Comparison of ENCODE assay signal across 8 cellular contexts in genomic region chr10:32053392-32053791, GRCh38. TPM values are rescaled to one million over a fixed set of nuclear protein-coding genes. Genes with fewer than 3 reads are reported as not detected.
DNase-seq lines count a peak whose midpoint lies in the region; ATAC-seq and TF ChIP-seq lines count a peak whose summit lies in the region.
"Not testable (repeated sequence)": the region's sequence is repeated elsewhere in the genome, so short reads cannot be mapped to it uniquely, and the experiment has no call there.

No MANE protein-coding gene starts in this region.

- not testable (repeated sequence) for H3K9me3 ChIP-seq in AG04450 (ENCODE audit: control insufficient read depth, insufficient read depth, low read length); SU-DHL-6 (ENCODE audit: insufficient read depth, low read length); effector memory CD4-positive, alpha-beta T cell (ENCODE audit: control insufficient read depth, low read length); hepatocyte (ENCODE audit: low read depth)

- H3K27ac ChIP-seq in AG04450 (ENCODE audit: low read depth, low read length); SU-DHL-6 (ENCODE audit: low read depth, low read length); effector memory CD4-positive, alpha-beta T cell (ENCODE audit: insufficient read depth, low read length, poor library complexity, severe bottlenecking): not testable (repeated sequence)
- H3K27ac ChIP-seq in hepatocyte: peak overlapping the region; percentile 99

- 72% methylated on average over 11 of the region's 11 CpGs for WGBS in hepatocyte (ENCODE audit: low lambda C conversion rate, missing lambda C conversion rate)

- peaks cover 67% of the 10 kb centered on the region for H3K4me1 Mint-ChIP-seq in activated naive CD4-positive, alpha-beta T cell treated with anti-CD3 and anti-CD28 coated beads, Interleukin-2, amount 50 U/mL, for 24 hours
- H3K4me1 Mint-ChIP-seq in nephron progenitor cell: peaks cover 76% of the 10 kb centered on the region
- peaks cover 49% of the 10 kb centered on the region for H3K4me1 Mint-ChIP-seq in stimulated activated effector memory CD8-positive, alpha-beta T cell treated with anti-CD3 and anti-CD28 coated beads, Interleukin-12 subunit alpha, Interleukin-12 subunit beta, amount 100 ng/mL, for 72 hours

- not testable (repeated sequence) for H3K9me2 ChIP-seq in SU-DHL-6 (replicated peaks; ENCODE audit: insufficient read depth, low read length); hepatocyte (replicated peaks; ENCODE audit: insufficient read depth)

- POLR2A ChIA-PET in AG04450 (lab: Yijun Ruan, JAX); HEK293T (lab: Yijun Ruan, JAX): not testable (repeated sequence)

- H3K27me3 ChIP-seq in AG04450 (ENCODE audit: control insufficient read depth, insufficient read depth, low read length); SU-DHL-6 (ENCODE audit: low read length); effector memory CD4-positive, alpha-beta T cell (replicated peaks; ENCODE audit: control insufficient read depth, insufficient read depth, low read length, poor library complexity, severe bottlenecking); hepatocyte: not testable (repeated sequence)

- not testable (repeated sequence) for H3K27me3 Mint-ChIP-seq in activated naive CD4-positive, alpha-beta T cell treated with anti-CD3 and anti-CD28 coated beads, Interleukin-2, amount 50 U/mL, for 24 hours; nephron progenitor cell (ENCODE audit: low read depth, poor library complexity)

- H3F3A ChIP-seq in SU-DHL-6 (ENCODE audit: insufficient read depth): not testable (repeated sequence)

- not testable (repeated sequence) for H3K27ac Mint-ChIP-seq in activated naive CD4-positive, alpha-beta T cell treated with anti-CD3 and anti-CD28 coated beads, Interleukin-2, amount 50 U/mL, for 24 hours; nephron progenitor cell
- H3K27ac Mint-ChIP-seq in stimulated activated effector memory CD8-positive, alpha-beta T cell treated with anti-CD3 and anti-CD28 coated beads, Interleukin-12 subunit alpha, Interleukin-12 subunit beta, amount 100 ng/mL, for 72 hours: peak overlapping the region; percentile 96

- H3K4me3 ChIP-seq in AG04450 (ENCODE audit: low read depth, low read length) (peak overlapping the region; percentile 83), SU-DHL-6 (ENCODE audit: insufficient read depth, low read length, poor library complexity, severe bottlenecking) (peak overlapping the region; percentile 92), hepatocyte (peak overlapping the region; percentile 91)
- peak overlapping the region; percentile 88 for H3K4me3 ChIP-seq in effector memory CD4-positive, alpha-beta T cell (ENCODE audit: insufficient read depth, low read depth, low read length, poor library complexity, severe bottlenecking)

- not testable (repeated sequence) for H3K36me3 Mint-ChIP-seq in activated naive CD4-positive, alpha-beta T cell treated with anti-CD3 and anti-CD28 coated beads, Interleukin-2, amount 50 U/mL, for 24 hours
- peaks cover 14% of the 10 kb centered on the region for H3K36me3 Mint-ChIP-seq in nephron progenitor cell (ENCODE audit: low read depth)
- H3K36me3 Mint-ChIP-seq in stimulated activated effector memory CD8-positive, alpha-beta T cell treated with anti-CD3 and anti-CD28 coated beads, Interleukin-12 subunit alpha, Interleukin-12 subunit beta, amount 100 ng/mL, for 72 hours: peaks cover 67% of the 10 kb centered on the region

- H3K4me1 ChIP-seq in effector memory CD4-positive, alpha-beta T cell (ENCODE audit: control insufficient read depth, insufficient read depth, low read length, poor library complexity, severe bottlenecking): peaks cover 36% of the 10 kb centered on the region
- peaks cover 46% of the 10 kb centered on the region for H3K4me1 ChIP-seq in hepatocyte (ENCODE audit: insufficient read depth)

- H3K36me3 ChIP-seq in SU-DHL-6 (ENCODE audit: low read length); effector memory CD4-positive, alpha-beta T cell (ENCODE audit: control insufficient read depth, insufficient read depth, low read length); hepatocyte (replicated peaks; ENCODE audit: insufficient read depth, low read depth): not testable (repeated sequence)

- not testable (repeated sequence) for H3K9me3 Mint-ChIP-seq in activated naive CD4-positive, alpha-beta T cell treated with anti-CD3 and anti-CD28 coated beads, Interleukin-2, amount 50 U/mL, for 24 hours; nephron progenitor cell; stimulated activated effector memory CD8-positive, alpha-beta T cell treated with anti-CD3 and anti-CD28 coated beads, Interleukin-12 subunit alpha, Interleukin-12 subunit beta, amount 100 ng/mL, for 72 hours

- H2AFZ ChIP-seq in SU-DHL-6 (ENCODE audit: low read depth, low read length, severe bottlenecking); hepatocyte: not testable (repeated sequence)

- peak overlapping the region; percentile 94 for H3K9ac ChIP-seq in SU-DHL-6 (ENCODE audit: low read length)

- not testable (repeated sequence) for ATAC-seq in stimulated activated effector memory CD8-positive, alpha-beta T cell treated with anti-CD3 and anti-CD28 coated beads, Interleukin-12 subunit alpha, Interleukin-12 subunit beta, amount 100 ng/mL, for 72 hours

- H3K4me2 ChIP-seq in SU-DHL-6 (ENCODE audit: low read depth, low read length, poor library complexity, severe bottlenecking): peak overlapping the region; percentile 88
- peak overlapping the region; percentile 78 for H3K4me2 ChIP-seq in hepatocyte

- peak overlapping the region; percentile 98 for H3K4me3 Mint-ChIP-seq in activated naive CD4-positive, alpha-beta T cell treated with anti-CD3 and anti-CD28 coated beads, Interleukin-2, amount 50 U/mL, for 24 hours
- H3K4me3 Mint-ChIP-seq in nephron progenitor cell: peak overlapping the region; percentile 99
- peak overlapping the region; percentile 96 for H3K4me3 Mint-ChIP-seq in stimulated activated effector memory CD8-positive, alpha-beta T cell treated with anti-CD3 and anti-CD28 coated beads, Interleukin-12 subunit alpha, Interleukin-12 subunit beta, amount 100 ng/mL, for 72 hours

- H3K79me2 ChIP-seq in SU-DHL-6 (ENCODE audit: insufficient read depth, low read length): peaks cover 77% of the 10 kb centered on the region
- H3K79me2 ChIP-seq in hepatocyte: peaks cover 76% of the 10 kb centered on the region

- TF ChIP-seq CTCF in AG04450 (IDR thresholded peaks at IDR 0.05; ENCODE audit: low read depth, low read length); SU-DHL-6 (IDR thresholded peaks at IDR 0.05; ENCODE audit: insufficient read depth, low read length, poor library complexity, severe bottlenecking); hepatocyte (IDR thresholded peaks at IDR 0.05; ENCODE audit: poor library complexity); nephron progenitor cell (IDR thresholded peaks at IDR 0.05): not testable (repeated sequence)

- H4K20me1 ChIP-seq in SU-DHL-6 (ENCODE audit: low read depth, low read length) (peaks cover 64% of the 10 kb centered on the region), hepatocyte (ENCODE audit: insufficient read depth, poor library complexity, severe bottlenecking) (peaks cover 69% of the 10 kb centered on the region)

- CTCF ChIA-PET in AG04450 (lab: Charles Lee); HEK293T (lab: Yijun Ruan, JAX): not testable (repeated sequence)

- DNase-seq in AG04450 (ENCODE audit: low read depth, low spot score); HEK293T (ENCODE audit: extremely low spot score); effector memory CD4-positive, alpha-beta T cell; hepatocyte (ENCODE audit: low spot score); nephron progenitor cell: not testable (repeated sequence)
- DNase-seq in stimulated activated effector memory CD8-positive, alpha-beta T cell treated with anti-CD3 and anti-CD28 coated beads, Interleukin-12 subunit alpha, Interleukin-12 subunit beta, amount 100 ng/mL, for 72 hours (ENCODE audit: low spot score in 2 of 2): peak in 1 of 2 donors; percentile 45

TF ChIP-seq in HEK293T, 16 proteins besides CTCF, POLR2A, EP300 and RAD21:
- TF ChIP-seq ZNF384 (IDR thresholded peaks at IDR 0.05): peak; percentile 46; the same call in 1 of the 2 replicates

RNA-seq across cellular contexts. Expression of gene KIF5B, which starts 2.8 kb away (rescaled TPM):
- 61.0 and 84.0 TPM in 2 replicates for polyA plus RNA-seq in AG04450 (2011; rRNA removed)
- 41.8 and 76.1 TPM in 2 replicates for polyA minus RNA-seq in AG04450 (2011; rRNA and poly(A)+ RNA removed)
- 131 and 141 TPM in 2 replicates for total RNA-seq in hepatocyte
- polyA plus RNA-seq in hepatocyte: 51.1 and 51.6 TPM in 2 replicates
